ENCODE assay signal across 8 cellular contexts in the genomic region with DNA sequence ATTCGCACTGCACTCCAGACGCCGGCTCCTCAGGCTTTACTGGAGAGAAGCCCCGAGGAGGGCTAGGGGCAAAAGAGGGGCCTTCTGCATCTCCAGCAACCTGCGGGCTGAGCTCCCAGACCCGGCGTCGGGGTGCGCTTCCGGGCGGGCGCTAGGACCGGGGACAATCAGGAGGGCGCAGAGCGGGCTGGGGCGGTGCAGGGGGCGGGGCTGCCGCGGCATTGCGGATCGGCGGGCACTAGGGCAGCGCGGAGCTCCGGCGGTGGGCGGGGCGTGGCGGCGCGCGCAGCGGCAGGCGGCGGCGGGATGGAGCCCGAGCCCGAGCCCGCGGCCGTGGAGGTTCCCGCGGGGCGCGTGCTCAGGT. TPM values are rescaled to one million over a fixed set of nuclear protein-coding genes. Genes with fewer than 3 reads are reported as not detected.
DNase-seq lines count a peak whose midpoint lies in the region; ATAC-seq, FAIRE-seq and TF ChIP-seq lines count a peak whose summit lies in the region.

A gene (plus strand): TSS at position 274 of the 364 bp plus-strand sequence. CDS start 33 bp downstream, at position 307.

- peaks cover 21% of the 10 kb centered on the region for H3K36me3 Mint-ChIP-seq in activated CD4-positive, alpha-beta T cell treated with anti-CD3 and anti-CD28 coated beads, Interleukin-2, amount 10 ng/mL, durations not matched to agents 7 days and 5 days (ENCODE audit: low read depth)

- peak; percentile 46 for ATAC-seq in HG03457 (IDR thresholded peaks at IDR 0.05; ENCODE audit: unreplicated experiment)

- peak within 1 kb of the TSS; percentile 84 for H3K4me3 Mint-ChIP-seq in activated CD4-positive, alpha-beta T cell treated with anti-CD3 and anti-CD28 coated beads, Interleukin-2, amount 10 ng/mL, durations not matched to agents 7 days and 5 days

- TF ChIP-seq CTCF in coronary artery (IDR thresholded peaks at IDR 0.05), result no peak

- CTCF ChIA-PET in activated CD4-positive, alpha-beta T cell treated with anti-CD3 and anti-CD28 coated beads, Interleukin-2, amount 10 ng/mL, durations not matched to agents 7 days and 5 days (lab: Charles Lee), result interaction anchor here (0.5 to 1.6 kb wide), 25 partner anchors 10 to 423 kb away, joined by 3 to 10 read pairs (median 3); a partner anchor contains a TSS

- H3K4me1 Mint-ChIP-seq in activated CD4-positive, alpha-beta T cell treated with anti-CD3 and anti-CD28 coated beads, Interleukin-2, amount 10 ng/mL, durations not matched to agents 7 days and 5 days, result peaks cover 28% of the 10 kb centered on the region

- DNase-seq in AG20443 (ENCODE audit: low spot score) (peak; percentile 99), GM19239 (ENCODE audit: insufficient read length, low spot score) (peak; percentile 99), NCI-H69 (lab: John Stamatoyannopoulos, UW) (peak; percentile 97), coronary artery (ENCODE audit: low spot score) (peak; percentile 94), left kidney (ENCODE audit: low read depth, low spot score) (peak; percentile 97)
- peak; percentile 95 for DNase-seq in activated CD4-positive, alpha-beta T cell treated with anti-CD3 and anti-CD28 coated beads, Interleukin-2, amount 10 ng/mL, durations not matched to agents 7 days and 5 days
- DNase-seq in stimulated activated CD4-positive, alpha-beta T cell treated with anti-CD3 and anti-CD28 coated beads, Interleukin-2, amount 100 ng/mL, for 24 hours, result peak; percentile 97 to 98

- peak; percentile 56 for FAIRE-seq in GM19239 (lab: Jason Lieb, UNC)

- no peaks in the 10 kb centered on the region for H3K9me3 Mint-ChIP-seq in activated CD4-positive, alpha-beta T cell treated with anti-CD3 and anti-CD28 coated beads, Interleukin-2, amount 10 ng/mL, durations not matched to agents 7 days and 5 days

- peak within 1 kb of the TSS; percentile 87 to 94 for H3K27ac ChIP-seq in coronary artery

- POLR2A ChIA-PET in activated CD4-positive, alpha-beta T cell treated with anti-CD3 and anti-CD28 coated beads, Interleukin-2, amount 10 ng/mL, durations not matched to agents 7 days and 5 days (lab: Charles Lee), result interaction anchor here (1.0 to 1.1 kb wide), 2 partner anchors 60 to 327 kb away, joined by 3 read pairs; no protein-coding TSS in a partner anchor

- peak within 1 kb of the TSS; percentile 78 for H3K4me3 ChIP-seq in coronary artery

- H3K27me3 Mint-ChIP-seq in activated CD4-positive, alpha-beta T cell treated with anti-CD3 and anti-CD28 coated beads, Interleukin-2, amount 10 ng/mL, durations not matched to agents 7 days and 5 days, result peaks cover 4% of the 10 kb centered on the region

- peak within 1 kb of the TSS; percentile 84 for H3K27ac Mint-ChIP-seq in activated CD4-positive, alpha-beta T cell treated with anti-CD3 and anti-CD28 coated beads, Interleukin-2, amount 10 ng/mL, durations not matched to agents 7 days and 5 days

RNA-seq across cellular contexts. Expression of the gene that starts here (rescaled TPM):
- total RNA-seq in activated CD4-positive, alpha-beta T cell treated with anti-CD3 and anti-CD28 coated beads, Interleukin-2, amount 10 ng/mL, durations not matched to agents 7 days and 5 days, result 10 to 100 TPM; 48.8 to 59.2 TPM

Comparison
In these comparisons a context has a peak if more than half of its experiments do, and no peak if none do; other contexts are left out.
1. Peak in every context shown above with its lines: DNase-seq, ATAC-seq, H3K4me3 ChIP-seq and H3K27ac ChIP-seq.